8 cellular contexts compared by ENCODE assay signal in the genomic region with DNA sequence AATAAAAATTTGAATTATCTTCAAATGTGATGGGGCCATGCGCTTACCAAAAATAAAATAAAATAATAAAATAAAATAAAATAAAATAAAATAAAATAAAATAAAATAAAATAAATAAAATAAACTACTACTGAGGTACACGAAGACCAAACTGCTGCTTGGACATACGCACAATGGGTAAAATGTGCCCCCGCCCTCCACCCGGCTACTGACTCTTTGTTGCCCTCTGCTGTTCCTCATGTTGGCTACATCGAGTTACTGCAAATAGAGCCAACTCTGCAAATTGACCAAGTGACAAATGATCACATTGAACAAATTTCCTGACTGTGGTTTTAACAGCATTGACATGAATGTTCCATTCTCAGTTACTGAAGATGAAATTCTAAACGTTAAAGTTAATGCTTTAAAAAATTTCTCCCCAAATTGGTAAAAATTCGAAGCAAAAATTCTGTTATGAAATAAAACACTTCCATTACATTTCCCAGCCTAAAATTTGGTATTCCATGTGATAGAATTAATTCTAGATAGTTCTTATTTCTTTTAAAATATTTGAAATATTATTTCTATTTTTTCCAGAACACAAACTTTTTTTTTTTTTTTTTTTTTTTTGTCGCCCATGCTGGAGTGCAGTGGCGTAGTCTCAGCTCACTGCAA. TPM values are rescaled to one million over a fixed set of nuclear protein-coding genes. Genes with fewer than 3 reads are reported as not detected.
A peak's percentile ranks its signal among the peaks of the same experiment; 100 is the strongest.
DNase-seq lines count a peak whose midpoint lies in the region; ATAC-seq and TF ChIP-seq lines count a peak whose summit lies in the region.

No MANE protein-coding gene starts in this region.

- H3K4me1 ChIP-seq in DND-41 (ENCODE audit: insufficient read depth, low read length) (no peaks in the 10 kb centered on the region), OCI-LY1 (ENCODE audit: insufficient read depth, low read length, severe bottlenecking) (no peaks in the 10 kb centered on the region), adrenal gland (replicated peaks in 1 of 2) (peaks cover 0 to 4% of the 10 kb centered on the region in 2 donors)

- H3K9ac ChIP-seq in DND-41 (ENCODE audit: low read depth, low read length) (no peak overlapping the region), OCI-LY1 (ENCODE audit: low read length) (no peak overlapping the region)

- H3K27me3 ChIP-seq in DND-41 (ENCODE audit: insufficient read depth, low read length, poor library complexity), result no peaks in the 10 kb centered on the region
- H3K27me3 ChIP-seq in OCI-LY1 (ENCODE audit: insufficient read depth, low read length), result no peaks in the 10 kb centered on the region
- H3K27me3 ChIP-seq in adrenal gland, result no peaks in the 10 kb centered on the region

- H3K36me3 ChIP-seq in DND-41 (ENCODE audit: insufficient read depth, low read length), result no peaks in the 10 kb centered on the region
- H3K36me3 ChIP-seq in OCI-LY1 (ENCODE audit: insufficient read depth, low read length), result no peaks in the 10 kb centered on the region
- H3K36me3 ChIP-seq in adrenal gland (replicated peaks in 1 of 2), result no peaks in the 10 kb centered on the region

- H3K27ac ChIP-seq in DND-41 (ENCODE audit: low read length) (no peak overlapping the region), OCI-LY1 (ENCODE audit: low read depth, low read length, poor library complexity, severe bottlenecking) (no peak overlapping the region), adrenal gland (no peak overlapping the region)

- TF ChIP-seq CTCF in DND-41 (IDR thresholded peaks at IDR 0.05; ENCODE audit: borderline replicate concordance, extremely low read depth, low read length, poor library complexity, severe bottlenecking), result peak; percentile 76
- TF ChIP-seq CTCF in OCI-LY1 (IDR thresholded peaks at IDR 0.05; ENCODE audit: low read length), result peak; percentile 56
- peak; percentile 52 to 81 (median 71) for TF ChIP-seq CTCF in adrenal gland (IDR thresholded peaks at IDR 0.05)

- 39 to 42% (median 40%) methylated on average over 10 of the region's 10 CpGs for whole genome bisulfite sequencing in adrenal gland, 4 donors

- H4K20me1 ChIP-seq in DND-41 (ENCODE audit: insufficient read depth, low read length) (no peaks in the 10 kb centered on the region), OCI-LY1 (ENCODE audit: insufficient read depth, low read length) (no peaks in the 10 kb centered on the region)

- H3F3A ChIP-seq in OCI-LY1 (ENCODE audit: insufficient read depth, low read length), result no peaks in the 10 kb centered on the region

- ATAC-seq in DND-41 (ENCODE audit: insufficient read depth, low read depth) (peak; percentile 78), GM19455 (IDR thresholded peaks at IDR 0.05; ENCODE audit: unreplicated experiment) (peak; percentile 82), HG03571 (IDR thresholded peaks at IDR 0.05; ENCODE audit: unreplicated experiment) (peak; percentile 58)

- H2AFZ ChIP-seq in DND-41 (ENCODE audit: low read depth, low read length), result no peak overlapping the region
- no peak overlapping the region for H2AFZ ChIP-seq in OCI-LY1 (ENCODE audit: low read length)

- no peaks in the 10 kb centered on the region for H3K9me3 ChIP-seq in DND-41 (ENCODE audit: insufficient read depth, low read length, severe bottlenecking)
- H3K9me3 ChIP-seq in OCI-LY1 (ENCODE audit: low read length), result no peaks in the 10 kb centered on the region
- H3K9me3 ChIP-seq in adrenal gland (replicated peaks in 1 of 3), result no peaks in the 10 kb centered on the region

- no peaks in the 10 kb centered on the region for H3K79me2 ChIP-seq in DND-41 (ENCODE audit: insufficient read depth, low read length)
- no peaks in the 10 kb centered on the region for H3K79me2 ChIP-seq in OCI-LY1 (ENCODE audit: insufficient read depth, low read length)

- TF ChIP-seq POLR2A in adrenal gland (IDR thresholded peaks at IDR 0.05), result no peak

- DNase-seq in DND-41, result peak; percentile 49
- DNase-seq in adrenal gland, result peak; percentile 52 to 78 (median 72)
- peak; percentile 29 to 64 for DNase-seq in hippocampal formation (lab: John Stamatoyannopoulos, UW)
- DNase-seq in stimulated activated CD4-positive, alpha-beta T cell treated with anti-CD3 and anti-CD28 coated beads, Interleukin-1b, Interleukin-23, amount 100 ng/mL, for 4 hours (ENCODE audit: low read depth in 2 of 2), result peak; percentile 3 to 22
- no peak for DNase-seq in middle frontal gyrus (ENCODE audit: extremely low spot score, low spot score)

- intact Hi-C loops in adrenal gland (cut with DNase I), result no loop called here

- H3K4me2 ChIP-seq in DND-41 (ENCODE audit: insufficient read depth, low read length) (no peak overlapping the region), OCI-LY1 (ENCODE audit: low read length) (no peak overlapping the region)

- no peaks in the 10 kb centered on the region for H3K9me2 ChIP-seq in OCI-LY1 (ENCODE audit: low read depth, low read length)

- H3K4me3 ChIP-seq in DND-41 (ENCODE audit: low read depth in 1 of 2, low read length in 2 of 2) (no peak overlapping the region), OCI-LY1 (ENCODE audit: low read depth, low read length, poor library complexity, severe bottlenecking) (no peak overlapping the region), adrenal gland (no peak overlapping the region)

RNA-seq across cellular contexts. Expression of a gene that starts 18.8 kb away (rescaled TPM):
- total RNA-seq in adrenal gland, result 1 to 10 TPM in 1 of 8 donors, under 1 TPM in 4, not detected in 3; 0.21 to 2.6 (median 0.40) TPM
- 1 to 10 TPM in 1 of 3 donors, under 1 TPM in 1, not detected in 1; 0.72 to 1.5 TPM for polyA plus RNA-seq in adrenal gland
